ENCODE assay signal across 6 cellular contexts in the genomic region with DNA sequence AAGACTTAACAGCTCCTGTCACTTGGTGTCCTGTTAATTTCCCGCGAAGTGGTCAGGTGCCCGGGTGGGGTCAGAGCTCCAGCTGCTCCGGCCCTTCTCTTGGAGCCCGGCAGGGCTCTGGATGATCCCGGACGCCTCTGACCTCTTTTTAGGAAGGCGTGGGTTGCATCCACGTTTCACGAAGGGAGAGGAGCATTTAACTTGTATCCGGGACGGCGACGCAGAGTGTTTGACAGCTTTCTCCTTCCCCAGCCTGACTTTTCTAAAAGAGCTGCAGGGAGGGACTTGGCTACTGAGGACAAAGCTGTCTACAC. TPM values are rescaled to one million over a fixed set of nuclear protein-coding genes. Genes with fewer than 3 reads are reported as not detected.
DNase-seq lines count a peak whose midpoint lies in the region; ATAC-seq and TF ChIP-seq lines count a peak whose summit lies in the region.

No MANE protein-coding gene starts in this region.

- H3K4me1 ChIP-seq in endocrine pancreas (ENCODE audit: control insufficient read depth, insufficient read depth, low read length) = no peaks in the 10 kb centered on the region

- H3K9ac ChIP-seq in endocrine pancreas (ENCODE audit: control insufficient read depth, insufficient read depth, low read length) = peak overlapping the region; percentile 93

- peaks cover 2% of the 10 kb centered on the region for H3K36me3 ChIP-seq in endocrine pancreas (ENCODE audit: control insufficient read depth, insufficient read depth, low read length)

- peak; percentile 26 for ATAC-seq in HG03432 (IDR thresholded peaks at IDR 0.05; ENCODE audit: unreplicated experiment)
- peak; percentile 51 for ATAC-seq in sciatic nerve

- no peaks in the 10 kb centered on the region for H3K9me3 ChIP-seq in endocrine pancreas (ENCODE audit: control insufficient read depth, low read length)

- peak overlapping the region; percentile 47 for H3K27ac ChIP-seq in 22Rv1

- no peaks in the 10 kb centered on the region for H3K27me3 ChIP-seq in endocrine pancreas (ENCODE audit: control insufficient read depth, insufficient read depth, low read length)

- DNase-seq in sciatic nerve (ENCODE audit: low spot score) (no peak), GM19238 (ENCODE audit: insufficient read length, low spot score) (no peak)
- no peak for DNase-seq in stimulated activated CD4-positive, alpha-beta T cell treated with anti-CD3 and anti-CD28 coated beads, Interleukin-1b, Interleukin-23, amount 100 ng/mL, for 48 hours

- TF ChIP-seq CTCF in 22Rv1 (IDR thresholded peaks at IDR 0.05) = no peak

- peak overlapping the region; percentile 87 for H3K4me3 ChIP-seq in endocrine pancreas (ENCODE audit: control insufficient read depth, insufficient read depth, low read length)

- intact Hi-C loops in sciatic nerve (cut with DNase I) = no loop called here

RNA-seq across cellular contexts. Expression of a gene that starts 0.7 kb away (rescaled TPM):
- 9.4 TPM for total RNA-seq in sciatic nerve

RNA-seq across cellular contexts. Expression of a gene that starts 18.1 kb away (rescaled TPM):
- total RNA-seq in sciatic nerve = 7.2 TPM

RNA-seq across cellular contexts. Expression of a gene that starts 33.6 kb away (rescaled TPM):
- total RNA-seq in sciatic nerve = 12.2 TPM

RNA-seq across cellular contexts. Expression of a gene that starts 40.5 kb away (rescaled TPM):
- 3.1 TPM for total RNA-seq in sciatic nerve

RNA-seq across cellular contexts. Expression of a gene that starts 49.6 kb away (rescaled TPM):
- total RNA-seq in sciatic nerve = 16.3 TPM
